ENCODE assay signal across 1 cellular context in the genomic region with DNA sequence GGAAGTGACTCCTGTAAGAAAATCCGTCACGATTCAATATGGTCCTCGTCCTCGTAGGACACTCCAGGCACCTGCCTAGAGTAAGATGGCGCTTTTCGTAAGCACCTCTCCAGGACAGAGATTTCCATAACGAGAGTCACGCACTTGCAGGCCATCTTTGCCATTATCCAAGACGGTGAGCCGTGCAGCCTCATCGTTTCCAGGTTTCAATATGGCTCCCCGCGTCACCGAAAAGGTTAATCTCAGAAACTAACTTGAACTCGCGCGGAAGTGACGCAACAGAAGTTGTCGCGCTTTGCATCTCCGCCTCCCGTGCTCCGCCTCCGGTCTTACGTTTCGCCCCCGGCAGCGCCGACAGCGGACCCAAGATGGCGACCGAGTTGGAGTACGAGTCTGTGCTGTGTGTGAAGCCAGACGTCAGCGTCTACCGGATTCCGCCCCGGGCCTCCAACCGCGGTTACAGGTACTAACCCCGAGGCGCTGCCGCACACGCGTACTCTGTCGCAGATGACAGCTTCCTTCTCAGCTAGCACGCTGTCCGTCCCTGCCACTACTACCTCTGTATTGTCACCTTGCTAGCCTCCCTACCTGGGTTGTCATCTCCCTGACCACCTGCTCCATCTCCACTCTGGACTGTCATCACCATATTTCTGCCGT.
TF ChIP-seq lines count a peak whose summit lies in the region.

A gene (plus strand): TSS at position 354 of the 657 bp plus-strand sequence. CDS start 15 bp downstream, at position 369.

TF ChIP-seq in K562, 482 proteins besides CTCF, POLR2A, EP300 and RAD21 (continued from another document and continues in another):
- TF ChIP-seq FOXK2 (conservative IDR thresholded peaks at IDR 0.05 in 1 of 2, IDR thresholded peaks at IDR 0.05 in 1 of 2; ENCODE audit: low read depth in 2 of 2) (peak; percentile 40 to 50; a peak in 2 of 4 replicates), NR4A1 (CRISPR knock-in tag; IDR thresholded peaks at IDR 0.05) (no peak), NR4A1 (tag; IDR thresholded peaks at IDR 0.05) (no peak), YY1 (IDR thresholded peaks at IDR 0.05; ENCODE audit: borderline replicate concordance in 1 of 3, control insufficient read depth in 1 of 3, extremely low read depth in 1 of 3, insufficient read depth in 3 of 3, insufficient read length in 1 of 3, insufficient replicate concordance in 2 of 3, low read depth in 1 of 3, low read length in 2 of 3) (peak; percentile 79 to 95 (median 94)), POLR2B (IDR thresholded peaks at IDR 0.05; ENCODE audit: low read depth, partially characterized antibody) (peak; percentile 76), CBX2 (IDR thresholded peaks at IDR 0.05; ENCODE audit: insufficient read depth, low read length, poor library complexity, severe bottlenecking) (no peak), STAT5B (CRISPR knock-in tag; IDR thresholded peaks at IDR 0.05) (no peak), CREB1 (IDR thresholded peaks at IDR 0.05) (peak; percentile 94), CREB1 (CRISPR knock-in tag; IDR thresholded peaks at IDR 0.05) (peak; percentile 92), ZNF584 (CRISPR knock-in tag; IDR thresholded peaks at IDR 0.05; ENCODE audit: low read depth) (no peak), ESRRA (IDR thresholded peaks at IDR 0.05; ENCODE audit: borderline replicate concordance, low read depth) (peak; percentile 45; the same call in 1 of the 2 replicates), FOXP1 (CRISPR knock-in tag; IDR thresholded peaks at IDR 0.05) (peak; percentile 49; the same call in 1 of the 2 replicates), HDAC1 (IDR thresholded peaks at IDR 0.05) (peak in 1 of 2 experiments; percentile 85; a peak in 2 of 4 replicates), NR2C1 (IDR thresholded peaks at IDR 0.05) (peak; percentile 88), NR2C1 (tag; IDR thresholded peaks at IDR 0.05) (peak; percentile 87)
- TF ChIP-seq, protein P1, sequence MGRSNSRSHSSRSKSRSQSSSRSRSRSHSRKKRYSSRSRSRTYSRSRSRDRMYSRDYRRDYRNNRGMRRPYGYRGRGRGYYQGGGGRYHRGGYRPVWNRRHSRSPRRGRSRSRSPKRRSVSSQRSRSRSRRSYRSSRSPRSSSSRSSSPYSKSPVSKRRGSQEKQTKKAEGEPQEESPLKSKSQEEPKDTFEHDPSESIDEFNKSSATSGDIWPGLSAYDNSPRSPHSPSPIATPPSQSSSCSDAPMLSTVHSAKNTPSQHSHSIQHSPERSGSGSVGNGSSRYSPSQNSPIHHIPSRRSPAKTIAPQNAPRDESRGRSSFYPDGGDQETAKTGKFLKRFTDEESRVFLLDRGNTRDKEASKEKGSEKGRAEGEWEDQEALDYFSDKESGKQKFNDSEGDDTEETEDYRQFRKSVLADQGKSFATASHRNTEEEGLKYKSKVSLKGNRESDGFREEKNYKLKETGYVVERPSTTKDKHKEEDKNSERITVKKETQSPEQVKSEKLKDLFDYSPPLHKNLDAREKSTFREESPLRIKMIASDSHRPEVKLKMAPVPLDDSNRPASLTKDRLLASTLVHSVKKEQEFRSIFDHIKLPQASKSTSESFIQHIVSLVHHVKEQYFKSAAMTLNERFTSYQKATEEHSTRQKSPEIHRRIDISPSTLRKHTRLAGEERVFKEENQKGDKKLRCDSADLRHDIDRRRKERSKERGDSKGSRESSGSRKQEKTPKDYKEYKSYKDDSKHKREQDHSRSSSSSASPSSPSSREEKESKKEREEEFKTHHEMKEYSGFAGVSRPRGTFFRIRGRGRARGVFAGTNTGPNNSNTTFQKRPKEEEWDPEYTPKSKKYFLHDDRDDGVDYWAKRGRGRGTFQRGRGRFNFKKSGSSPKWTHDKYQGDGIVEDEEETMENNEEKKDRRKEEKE (IDR thresholded peaks at IDR 0.05; ENCODE audit: borderline replicate concordance in 1 of 2, control insufficient read depth in 1 of 2, low read depth in 2 of 2, low read length in 1 of 2) = no peak
- TF ChIP-seq, protein P2, sequence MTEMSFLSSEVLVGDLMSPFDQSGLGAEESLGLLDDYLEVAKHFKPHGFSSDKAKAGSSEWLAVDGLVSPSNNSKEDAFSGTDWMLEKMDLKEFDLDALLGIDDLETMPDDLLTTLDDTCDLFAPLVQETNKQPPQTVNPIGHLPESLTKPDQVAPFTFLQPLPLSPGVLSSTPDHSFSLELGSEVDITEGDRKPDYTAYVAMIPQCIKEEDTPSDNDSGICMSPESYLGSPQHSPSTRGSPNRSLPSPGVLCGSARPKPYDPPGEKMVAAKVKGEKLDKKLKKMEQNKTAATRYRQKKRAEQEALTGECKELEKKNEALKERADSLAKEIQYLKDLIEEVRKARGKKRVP (CRISPR knock-in tag; IDR thresholded peaks at IDR 0.05) = 0 out of 2 replicates have a peak, but pooled peaks have one; percentile 21
- TF ChIP-seq, protein P3, sequence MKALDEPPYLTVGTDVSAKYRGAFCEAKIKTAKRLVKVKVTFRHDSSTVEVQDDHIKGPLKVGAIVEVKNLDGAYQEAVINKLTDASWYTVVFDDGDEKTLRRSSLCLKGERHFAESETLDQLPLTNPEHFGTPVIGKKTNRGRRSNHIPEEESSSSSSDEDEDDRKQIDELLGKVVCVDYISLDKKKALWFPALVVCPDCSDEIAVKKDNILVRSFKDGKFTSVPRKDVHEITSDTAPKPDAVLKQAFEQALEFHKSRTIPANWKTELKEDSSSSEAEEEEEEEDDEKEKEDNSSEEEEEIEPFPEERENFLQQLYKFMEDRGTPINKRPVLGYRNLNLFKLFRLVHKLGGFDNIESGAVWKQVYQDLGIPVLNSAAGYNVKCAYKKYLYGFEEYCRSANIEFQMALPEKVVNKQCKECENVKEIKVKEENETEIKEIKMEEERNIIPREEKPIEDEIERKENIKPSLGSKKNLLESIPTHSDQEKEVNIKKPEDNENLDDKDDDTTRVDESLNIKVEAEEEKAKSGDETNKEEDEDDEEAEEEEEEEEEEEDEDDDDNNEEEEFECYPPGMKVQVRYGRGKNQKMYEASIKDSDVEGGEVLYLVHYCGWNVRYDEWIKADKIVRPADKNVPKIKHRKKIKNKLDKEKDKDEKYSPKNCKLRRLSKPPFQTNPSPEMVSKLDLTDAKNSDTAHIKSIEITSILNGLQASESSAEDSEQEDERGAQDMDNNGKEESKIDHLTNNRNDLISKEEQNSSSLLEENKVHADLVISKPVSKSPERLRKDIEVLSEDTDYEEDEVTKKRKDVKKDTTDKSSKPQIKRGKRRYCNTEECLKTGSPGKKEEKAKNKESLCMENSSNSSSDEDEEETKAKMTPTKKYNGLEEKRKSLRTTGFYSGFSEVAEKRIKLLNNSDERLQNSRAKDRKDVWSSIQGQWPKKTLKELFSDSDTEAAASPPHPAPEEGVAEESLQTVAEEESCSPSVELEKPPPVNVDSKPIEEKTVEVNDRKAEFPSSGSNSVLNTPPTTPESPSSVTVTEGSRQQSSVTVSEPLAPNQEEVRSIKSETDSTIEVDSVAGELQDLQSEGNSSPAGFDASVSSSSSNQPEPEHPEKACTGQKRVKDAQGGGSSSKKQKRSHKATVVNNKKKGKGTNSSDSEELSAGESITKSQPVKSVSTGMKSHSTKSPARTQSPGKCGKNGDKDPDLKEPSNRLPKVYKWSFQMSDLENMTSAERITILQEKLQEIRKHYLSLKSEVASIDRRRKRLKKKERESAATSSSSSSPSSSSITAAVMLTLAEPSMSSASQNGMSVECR (CRISPR knock-in tag; IDR thresholded peaks at IDR 0.05) = no peak; the same call in 1 of the 2 replicates
- TF ChIP-seq, protein P4, sequence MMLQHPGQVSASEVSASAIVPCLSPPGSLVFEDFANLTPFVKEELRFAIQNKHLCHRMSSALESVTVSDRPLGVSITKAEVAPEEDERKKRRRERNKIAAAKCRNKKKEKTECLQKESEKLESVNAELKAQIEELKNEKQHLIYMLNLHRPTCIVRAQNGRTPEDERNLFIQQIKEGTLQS (IDR thresholded peaks at IDR 0.05) = peak; percentile 94
- TF ChIP-seq, protein P4 (CRISPR knock-in tag; conservative IDR thresholded peaks at IDR 0.05) = no peak
- TF ChIP-seq, protein P5, sequence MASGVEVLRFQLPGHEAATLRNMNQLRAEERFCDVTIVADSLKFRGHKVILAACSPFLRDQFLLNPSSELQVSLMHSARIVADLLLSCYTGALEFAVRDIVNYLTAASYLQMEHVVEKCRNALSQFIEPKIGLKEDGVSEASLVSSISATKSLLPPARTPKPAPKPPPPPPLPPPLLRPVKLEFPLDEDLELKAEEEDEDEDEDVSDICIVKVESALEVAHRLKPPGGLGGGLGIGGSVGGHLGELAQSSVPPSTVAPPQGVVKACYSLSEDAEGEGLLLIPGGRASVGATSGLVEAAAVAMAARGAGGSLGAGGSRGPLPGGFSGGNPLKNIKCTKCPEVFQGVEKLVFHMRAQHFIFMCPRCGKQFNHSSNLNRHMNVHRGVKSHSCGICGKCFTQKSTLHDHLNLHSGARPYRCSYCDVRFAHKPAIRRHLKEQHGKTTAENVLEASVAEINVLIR (CRISPR knock-in tag; IDR thresholded peaks at IDR 0.05) = peak; percentile 77
- TF ChIP-seq, protein P6, sequence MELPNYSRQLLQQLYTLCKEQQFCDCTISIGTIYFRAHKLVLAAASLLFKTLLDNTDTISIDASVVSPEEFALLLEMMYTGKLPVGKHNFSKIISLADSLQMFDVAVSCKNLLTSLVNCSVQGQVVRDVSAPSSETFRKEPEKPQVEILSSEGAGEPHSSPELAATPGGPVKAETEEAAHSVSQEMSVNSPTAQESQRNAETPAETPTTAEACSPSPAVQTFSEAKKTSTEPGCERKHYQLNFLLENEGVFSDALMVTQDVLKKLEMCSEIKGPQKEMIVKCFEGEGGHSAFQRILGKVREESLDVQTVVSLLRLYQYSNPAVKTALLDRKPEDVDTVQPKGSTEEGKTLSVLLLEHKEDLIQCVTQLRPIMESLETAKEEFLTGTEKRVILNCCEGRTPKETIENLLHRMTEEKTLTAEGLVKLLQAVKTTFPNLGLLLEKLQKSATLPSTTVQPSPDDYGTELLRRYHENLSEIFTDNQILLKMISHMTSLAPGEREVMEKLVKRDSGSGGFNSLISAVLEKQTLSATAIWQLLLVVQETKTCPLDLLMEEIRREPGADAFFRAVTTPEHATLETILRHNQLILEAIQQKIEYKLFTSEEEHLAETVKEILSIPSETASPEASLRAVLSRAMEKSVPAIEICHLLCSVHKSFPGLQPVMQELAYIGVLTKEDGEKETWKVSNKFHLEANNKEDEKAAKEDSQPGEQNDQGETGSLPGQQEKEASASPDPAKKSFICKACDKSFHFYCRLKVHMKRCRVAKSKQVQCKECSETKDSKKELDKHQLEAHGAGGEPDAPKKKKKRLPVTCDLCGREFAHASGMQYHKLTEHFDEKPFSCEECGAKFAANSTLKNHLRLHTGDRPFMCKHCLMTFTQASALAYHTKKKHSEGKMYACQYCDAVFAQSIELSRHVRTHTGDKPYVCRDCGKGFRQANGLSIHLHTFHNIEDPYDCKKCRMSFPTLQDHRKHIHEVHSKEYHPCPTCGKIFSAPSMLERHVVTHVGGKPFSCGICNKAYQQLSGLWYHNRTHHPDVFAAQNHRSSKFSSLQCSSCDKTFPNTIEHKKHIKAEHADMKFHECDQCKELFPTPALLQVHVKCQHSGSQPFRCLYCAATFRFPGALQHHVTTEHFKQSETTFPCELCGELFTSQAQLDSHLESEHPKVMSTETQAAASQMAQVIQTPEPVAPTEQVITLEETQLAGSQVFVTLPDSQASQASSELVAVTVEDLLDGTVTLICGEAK (IDR thresholded peaks at IDR 0.05) = peak; percentile 82
- TF ChIP-seq, protein P6 (CRISPR knock-in tag; IDR thresholded peaks at IDR 0.05) = no peak
- TF ChIP-seq, protein P7, sequence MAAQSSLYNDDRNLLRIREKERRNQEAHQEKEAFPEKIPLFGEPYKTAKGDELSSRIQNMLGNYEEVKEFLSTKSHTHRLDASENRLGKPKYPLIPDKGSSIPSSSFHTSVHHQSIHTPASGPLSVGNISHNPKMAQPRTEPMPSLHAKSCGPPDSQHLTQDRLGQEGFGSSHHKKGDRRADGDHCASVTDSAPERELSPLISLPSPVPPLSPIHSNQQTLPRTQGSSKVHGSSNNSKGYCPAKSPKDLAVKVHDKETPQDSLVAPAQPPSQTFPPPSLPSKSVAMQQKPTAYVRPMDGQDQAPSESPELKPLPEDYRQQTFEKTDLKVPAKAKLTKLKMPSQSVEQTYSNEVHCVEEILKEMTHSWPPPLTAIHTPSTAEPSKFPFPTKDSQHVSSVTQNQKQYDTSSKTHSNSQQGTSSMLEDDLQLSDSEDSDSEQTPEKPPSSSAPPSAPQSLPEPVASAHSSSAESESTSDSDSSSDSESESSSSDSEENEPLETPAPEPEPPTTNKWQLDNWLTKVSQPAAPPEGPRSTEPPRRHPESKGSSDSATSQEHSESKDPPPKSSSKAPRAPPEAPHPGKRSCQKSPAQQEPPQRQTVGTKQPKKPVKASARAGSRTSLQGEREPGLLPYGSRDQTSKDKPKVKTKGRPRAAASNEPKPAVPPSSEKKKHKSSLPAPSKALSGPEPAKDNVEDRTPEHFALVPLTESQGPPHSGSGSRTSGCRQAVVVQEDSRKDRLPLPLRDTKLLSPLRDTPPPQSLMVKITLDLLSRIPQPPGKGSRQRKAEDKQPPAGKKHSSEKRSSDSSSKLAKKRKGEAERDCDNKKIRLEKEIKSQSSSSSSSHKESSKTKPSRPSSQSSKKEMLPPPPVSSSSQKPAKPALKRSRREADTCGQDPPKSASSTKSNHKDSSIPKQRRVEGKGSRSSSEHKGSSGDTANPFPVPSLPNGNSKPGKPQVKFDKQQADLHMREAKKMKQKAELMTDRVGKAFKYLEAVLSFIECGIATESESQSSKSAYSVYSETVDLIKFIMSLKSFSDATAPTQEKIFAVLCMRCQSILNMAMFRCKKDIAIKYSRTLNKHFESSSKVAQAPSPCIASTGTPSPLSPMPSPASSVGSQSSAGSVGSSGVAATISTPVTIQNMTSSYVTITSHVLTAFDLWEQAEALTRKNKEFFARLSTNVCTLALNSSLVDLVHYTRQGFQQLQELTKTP (IDR thresholded peaks at IDR 0.05; ENCODE audit: low read depth in 1 of 2, partially characterized antibody in 2 of 2) = peak in 1 of 2 experiments; percentile 69
